In the genomic region with DNA sequence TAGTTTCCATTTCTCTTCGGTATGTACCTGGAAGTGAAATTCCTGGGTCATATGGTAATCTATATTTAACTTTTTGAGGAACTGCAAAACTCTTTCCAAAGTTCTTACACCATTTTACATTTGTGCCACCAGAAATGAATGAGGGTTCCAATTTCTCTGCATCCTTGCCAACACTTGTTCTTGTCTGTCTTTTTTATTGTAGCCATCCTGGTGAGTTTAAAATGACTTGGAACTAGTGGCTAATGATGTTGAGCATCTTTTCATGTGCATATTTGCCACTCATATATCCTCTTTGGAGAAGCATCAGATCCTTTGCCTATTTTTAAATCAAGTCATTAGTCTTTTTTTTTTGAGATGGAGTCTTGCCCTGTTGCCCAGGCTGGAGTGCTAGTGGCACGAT, we compare ENCODE assay signal across 1 cellular context.
TF ChIP-seq lines count a peak whose summit lies in the region.

No MANE protein-coding gene starts in this region.

TF ChIP-seq in HepG2, 621 proteins besides CTCF, POLR2A, EP300 and RAD21:
- TF ChIP-seq ZNF7 (CRISPR knock-in tag; IDR thresholded peaks at IDR 0.05) (peak; percentile 58; the same call in 1 of the 2 replicates), ZNF326 (CRISPR knock-in tag; IDR thresholded peaks at IDR 0.05; ENCODE audit: borderline replicate concordance) (no peak)
